In genomic region chr3:73945553-73945952, GRCh38 we compare ENCODE assay signal across 26 cellular contexts.
"Had no signal": no experiment of that assay in that cellular context is flagged by ENCODE, and none has a peak within 500 bp of the region (broad histone marks: within the 10 kb centered on the region; RNA-seq: fewer than 3 reads in every experiment).

No MANE protein-coding gene starts in this region.

- DNase-seq: colonic mucosa; cortex of kidney; effector CD8-positive, alpha-beta T cell; effector memory CD8-positive, alpha-beta T cell; endodermal cell; erythroblast; esophagus squamous epithelium; foreskin fibroblast; foreskin melanocyte; gastrocnemius medialis; glutamatergic neuron; head of caudate nucleus; heart right ventricle; hippocampal formation; left cardiac atrium; left lung; left ventricle myocardium superior; lower lobe of right lung; mesenchymal stem cell; mucosa of descending colon; naive B cell had no signal

- H3K9me3 ChIP-seq: colonic mucosa, esophagus squamous epithelium, gastrocnemius medialis, lower lobe of right lung, mucosa of descending colon had no signal

- H3K27me3 ChIP-seq: colonic mucosa, esophagus squamous epithelium, gastrocnemius medialis, heart right ventricle, left lung had no signal

- H3K4me3 ChIP-seq: colonic mucosa, esophagus squamous epithelium, gastrocnemius medialis, heart right ventricle, left lung, lower lobe of right lung, mucosa of descending colon had no signal

- H3K4me1 ChIP-seq: colonic mucosa, esophagus squamous epithelium, gastrocnemius medialis, heart right ventricle, left lung, lower lobe of right lung had no signal

- ATAC-seq: effector memory CD8-positive, alpha-beta T cell; esophagus mucosa; gastrocnemius medialis; heart right ventricle; left cardiac atrium; left lung; left ventricle myocardium superior; lower lobe of right lung; mucosa of descending colon had no signal

- H3K36me3 ChIP-seq: colonic mucosa, esophagus squamous epithelium, gastrocnemius medialis, heart right ventricle, left lung, lower lobe of right lung had no signal

- H3K27ac ChIP-seq: colonic mucosa, epithelial cell of prostate, esophagus squamous epithelium, gastrocnemius medialis, heart right ventricle, left lung, lower lobe of right lung had no signal

- FAIRE-seq: endometrium, islet of Langerhans, keratinocyte had no signal
